Comparison of ENCODE assay signal across 11 cellular contexts in genomic region chr11:62130498-62131464, GRCh38. TPM values are rescaled to one million over a fixed set of nuclear protein-coding genes. Genes with fewer than 3 reads are reported as not detected.
"Had no signal": no experiment of that assay in that cellular context is flagged by ENCODE, and none has a peak within 500 bp of the region (broad histone marks: within the 10 kb centered on the region; RNA-seq: fewer than 3 reads in every experiment).

No MANE protein-coding gene starts in this region.

- H3K27me3 ChIP-seq: breast epithelium, heart left ventricle, left lung, thyroid gland, vagina had no signal

- ATAC-seq: heart left ventricle, left lung had no signal

- H3K4me1 ChIP-seq: breast epithelium, thyroid gland, vagina had no signal

- H3K27me3 Mint-ChIP-seq: activated naive CD8-positive, alpha-beta T cell treated with anti-CD3 and anti-CD28 coated beads for 36 hours had no signal

- H3K27ac Mint-ChIP-seq: activated naive CD8-positive, alpha-beta T cell treated with anti-CD3 and anti-CD28 coated beads for 36 hours had no signal

- DNase-seq: activated naive CD8-positive, alpha-beta T cell treated with anti-CD3 and anti-CD28 coated beads for 36 hours; foreskin melanocyte; heart left ventricle; left lung; mesenchymal stem cell; thyroid gland had no signal

- H3K36me3 ChIP-seq: breast epithelium had no signal

- H3K9me3 Mint-ChIP-seq: activated naive CD8-positive, alpha-beta T cell treated with anti-CD3 and anti-CD28 coated beads for 36 hours had no signal

- H3K9me3 ChIP-seq: breast epithelium, heart left ventricle, left lung, thyroid gland, vagina had no signal

- H3K27ac ChIP-seq: breast epithelium, heart left ventricle, left lung, skin epidermis, vagina had no signal

- H3K4me3 Mint-ChIP-seq: activated naive CD8-positive, alpha-beta T cell treated with anti-CD3 and anti-CD28 coated beads for 36 hours had no signal

- H3K4me3 ChIP-seq: breast epithelium, heart left ventricle, left lung, skin epidermis, thyroid gland, vagina had no signal

RNA-seq across cellular contexts. Expression of gene SCGB1D1, which starts 59.2 kb away (rescaled TPM):
- total RNA-seq: activated naive CD8-positive, alpha-beta T cell treated with anti-CD3 and anti-CD28 coated beads for 36 hours; breast epithelium; endothelial cell of umbilical vein; heart left ventricle; left lung; T-helper 1 cell treated with Interleukin-12 subunit alpha and Interleukin-12 subunit beta and Interleukin-4 antibody, amounts not matched to agents 30 ng/mL and 1 ng/mL, for 36 hours; thyroid gland; vagina had no signal
